In genomic region chr1:163205513-163205912, GRCh38 we compare ENCODE assay signal across 28 cellular contexts. TPM values are rescaled to one million over a fixed set of nuclear protein-coding genes. Genes with fewer than 3 reads are reported as not detected.
DNase-seq lines count a peak whose midpoint lies in the region; ATAC-seq and TF ChIP-seq lines count a peak whose summit lies in the region.
"Had no signal": no experiment of that assay in that cellular context is flagged by ENCODE, and none has a peak within 500 bp of the region (broad histone marks: within the 10 kb centered on the region; RNA-seq: fewer than 3 reads in every experiment).

No MANE protein-coding gene starts in this region.

- peak overlapping the region; percentile 20; the same call in 1 of the 2 replicates for H3K4me2 ChIP-seq in IMR-90 (ENCODE audit: low read depth, low read length)
- no peak overlapping the region for H3K4me2 ChIP-seq in mesenchymal stem cell (ENCODE audit: low read length, poor library complexity, severe bottlenecking)
- no peak overlapping the region for H3K4me2 ChIP-seq in mesendoderm (ENCODE audit: low read length)

- CTCF ChIA-PET in IMR-90 (lab: Yijun Ruan, JAX): no interaction called here

- ATAC-seq in IMR-90 (ENCODE audit: low read depth) (peak; percentile 21; the same call in 1 of the 2 replicates), HG03432 (IDR thresholded peaks at IDR 0.05; ENCODE audit: unreplicated experiment) (no peak)
- ATAC-seq: activated CD4-positive, alpha-beta T cell treated with anti-CD3 and anti-CD28 coated beads for 36 hours; esophagus mucosa; left cardiac atrium; naive thymus-derived CD8-positive, alpha-beta T cell; T-cell had no signal

- no peak overlapping the region for H2AK9ac ChIP-seq in IMR-90 (replicated peaks; ENCODE audit: low read depth, low read length, poor library complexity)

- no peak overlapping the region for H4K5ac ChIP-seq in IMR-90 (ENCODE audit: low read depth, low read length)
- no peak overlapping the region for H4K5ac ChIP-seq in mesendoderm (ENCODE audit: low read length)

- peaks cover 9% of the 10 kb centered on the region for H3K4me1 ChIP-seq in IMR-90 (ENCODE audit: control insufficient read depth, insufficient read depth, low read length)
- H3K4me1 ChIP-seq in mesenchymal stem cell (ENCODE audit: control insufficient read depth, insufficient read depth, low read depth, low read length): peaks cover 6% of the 10 kb centered on the region
- H3K4me1 ChIP-seq in mesendoderm (ENCODE audit: control insufficient read depth, low read depth, low read length): no peaks in the 10 kb centered on the region
- H3K4me1 ChIP-seq in Peyer's patch: no peaks in the 10 kb centered on the region

- H3K79me2 ChIP-seq in mesendoderm (ENCODE audit: control insufficient read depth, insufficient read depth, low read length): no peaks in the 10 kb centered on the region

- H2BK20ac ChIP-seq in IMR-90 (ENCODE audit: low read depth, low read length): peak overlapping the region; percentile 53; the same call in 1 of the 2 replicates

- no TSS peak for BruUV-seq in IMR-90 (replicated peaks; lab: Mats Ljungman, UMichigan)

- H3K9ac ChIP-seq in IMR-90 (ENCODE audit: low read depth, low read length) (no peak overlapping the region), mesenchymal stem cell (ENCODE audit: low read length) (no peak overlapping the region), mesendoderm (ENCODE audit: low read length) (no peak overlapping the region)

- H2BK120ac ChIP-seq in IMR-90 (ENCODE audit: low read depth, low read length) (peak overlapping the region; percentile 72; the same call in 1 of the 2 replicates), mesenchymal stem cell (ENCODE audit: low read depth, low read length) (no peak overlapping the region), mesendoderm (ENCODE audit: low read depth, low read length) (no peak overlapping the region)

- in situ Hi-C loops in IMR-90 (cut with MboI; ENCODE audit: low sequenced_read_pairs): no loop called here

- H4K91ac ChIP-seq in IMR-90 (ENCODE audit: insufficient read depth, low read depth, low read length) (no peak overlapping the region), mesenchymal stem cell (ENCODE audit: low read length) (no peak overlapping the region)

- H2AK5ac ChIP-seq in IMR-90 (ENCODE audit: low read depth, low read length) (no peak overlapping the region), mesenchymal stem cell (ENCODE audit: low read length, severe bottlenecking) (no peak overlapping the region), mesendoderm (ENCODE audit: low read length) (no peak overlapping the region)

- H3K79me1 ChIP-seq in IMR-90 (ENCODE audit: low read depth in 1 of 2, low read length in 2 of 2): no peaks in the 10 kb centered on the region
- no peaks in the 10 kb centered on the region for H3K79me1 ChIP-seq in mesenchymal stem cell (replicated peaks; ENCODE audit: low read length, poor library complexity, severe bottlenecking)
- no peaks in the 10 kb centered on the region for H3K79me1 ChIP-seq in mesendoderm (ENCODE audit: low read length)

- no peak for TF ChIP-seq RAD21 in IMR-90 (IDR thresholded peaks at IDR 0.05; ENCODE audit: low read length)

- no peak overlapping the region for H2BK12ac ChIP-seq in mesenchymal stem cell (ENCODE audit: low read length in 2 of 2)

- peak; percentile 16 for DNase-seq in AG20443 (ENCODE audit: low spot score)
- DNase-seq in IMR-90: peak; percentile 46
- peak; percentile 18 for DNase-seq in dermis blood vessel endothelial cell
- DNase-seq in mesenchymal stem cell: no peak
- no peak for DNase-seq in mesendoderm
- no peak for DNase-seq in HUDEP-2 (lab: John Stamatoyannopoulos, UW; ENCODE audit: unreplicated experiment in 76 of 76)
- DNase-seq in Peyer's patch: no peak
- DNase-seq: activated CD4-positive, alpha-beta T cell treated with anti-CD3 and anti-CD28 coated beads for 36 hours; activated naive CD4-positive, alpha-beta T cell treated with Interleukin-2 at 50 U/mL for 16 hours; activated T-cell treated with anti-CD3 and anti-CD28 coated beads, Interleukin-2, amount 50 U/mL, for 48 hours; amygdala; CD4-positive, alpha-beta T cell; DMS153; effector CD8-positive, alpha-beta T cell; GF-D8; glutamatergic neuron; left cardiac atrium; naive thymus-derived CD8-positive, alpha-beta T cell; NCI-H1105; NCI-H2081; NCI-H446; OCI-M1; SHP77; stimulated activated CD8-positive, alpha-beta memory T cell treated with anti-CD3 and anti-CD28 coated beads, Interleukin-4, amount 100 ng/mL, for 48 hours; T-cell had no signal

- H3K27ac ChIP-seq in IMR-90 (ENCODE audit: insufficient read depth, low read length) (no peak overlapping the region), mesenchymal stem cell (ENCODE audit: low read length, poor library complexity, severe bottlenecking) (no peak overlapping the region), mesendoderm (ENCODE audit: low read depth, low read length) (no peak overlapping the region), Peyer's patch (no peak overlapping the region)
- H3K27ac ChIP-seq: right atrium auricular region had no signal

- POLR2A ChIA-PET in IMR-90 (lab: Charles Lee; ENCODE audit: unreplicated experiment): no interaction called here

- no peaks in the 10 kb centered on the region for H3K9me3 ChIP-seq in IMR-90 (ENCODE audit: control insufficient read depth, insufficient read depth, low read length)
- no peaks in the 10 kb centered on the region for H3K9me3 ChIP-seq in mesenchymal stem cell (ENCODE audit: control insufficient read depth, low read length)
- no peaks in the 10 kb centered on the region for H3K9me3 ChIP-seq in Peyer's patch
- H3K9me3 ChIP-seq: right atrium auricular region had no signal

- peak overlapping the region; percentile 58; the same call in 1 of the 2 replicates for H3K23ac ChIP-seq in IMR-90 (ENCODE audit: low read depth, low read length)
- H3K23ac ChIP-seq in mesenchymal stem cell (ENCODE audit: low read length in 2 of 2): no peak overlapping the region
- H3K23ac ChIP-seq in mesendoderm (ENCODE audit: low read length): no peak overlapping the region

- H3K4ac ChIP-seq in IMR-90 (ENCODE audit: low read depth, low read length): no peak overlapping the region
- H3K4ac ChIP-seq in mesenchymal stem cell (ENCODE audit: low read depth in 1 of 2, low read length in 2 of 2): no peak overlapping the region
- H3K4ac ChIP-seq in mesendoderm (ENCODE audit: low read depth, low read length): no peak overlapping the region

- H2BK5ac ChIP-seq in IMR-90 (ENCODE audit: low read depth, low read length, poor library complexity, severe bottlenecking): peak overlapping the region; percentile 7
- H2BK5ac ChIP-seq in mesenchymal stem cell (ENCODE audit: low read depth, low read length, poor library complexity, severe bottlenecking): no peak overlapping the region
- H2BK5ac ChIP-seq in mesendoderm (ENCODE audit: low read length): no peak overlapping the region

- H2BK15ac ChIP-seq in IMR-90 (ENCODE audit: low read depth, low read length) (0 out of 3 replicates have a peak overlapping the region, but pooled peaks have one; percentile 72), mesenchymal stem cell (ENCODE audit: low read depth, poor library complexity, severe bottlenecking) (no peak overlapping the region), mesendoderm (replicated peaks; ENCODE audit: low read depth) (no peak overlapping the region)

- no peaks in the 10 kb centered on the region for H4K20me1 ChIP-seq in IMR-90 (ENCODE audit: insufficient read depth, low read length)

- no peak overlapping the region for H3K4me3 ChIP-seq in IMR-90 (ENCODE audit: insufficient read depth, low read depth, low read length)
- no peak overlapping the region for H3K4me3 ChIP-seq in mesenchymal stem cell (ENCODE audit: insufficient read depth in 1 of 2, low read depth in 1 of 2, low read length in 2 of 2)
- no peak overlapping the region for H3K4me3 ChIP-seq in mesendoderm (ENCODE audit: low read length)
- no peak overlapping the region for H3K4me3 ChIP-seq in Peyer's patch
- H3K4me3 ChIP-seq: right atrium auricular region had no signal

- TF ChIP-seq POLR2A in IMR-90 (IDR thresholded peaks at IDR 0.05; ENCODE audit: low read depth, low read length) (no peak), Peyer's patch (IDR thresholded peaks at IDR 0.05) (no peak)

- H2AFZ ChIP-seq in IMR-90 (replicated peaks; ENCODE audit: low read length, poor library complexity) (peak overlapping the region; percentile 75), mesenchymal stem cell (ENCODE audit: low read depth, low read length) (peak overlapping the region; percentile 27)

- H3K18ac ChIP-seq in IMR-90 (ENCODE audit: low read depth, low read length) (peak overlapping the region; percentile 61; the same call in 1 of the 2 replicates), mesenchymal stem cell (ENCODE audit: low read depth in 1 of 2, low read length in 2 of 2) (no peak overlapping the region), mesendoderm (ENCODE audit: low read length) (no peak overlapping the region)

- dilution Hi-C loops in IMR-90 (cut with HindIII; ENCODE audit: low sequenced_read_pairs, unreplicated experiment): no loop called here

- H3K14ac ChIP-seq in IMR-90 (replicated peaks; ENCODE audit: low read depth, low read length) (peak overlapping the region; percentile 61; the same call in 1 of the 2 replicates), mesenchymal stem cell (ENCODE audit: low read length in 2 of 2) (no peak overlapping the region)

- H3K56ac ChIP-seq in IMR-90 (ENCODE audit: extremely low read depth, insufficient read depth, low read length) (no peak overlapping the region), mesendoderm (ENCODE audit: low read length) (no peak overlapping the region)

- H3K9me1 ChIP-seq in IMR-90 (ENCODE audit: insufficient read depth, low read length): peaks cover 8% of the 10 kb centered on the region

- H3K27me3 ChIP-seq in IMR-90 (ENCODE audit: control insufficient read depth, insufficient read depth, low read length): no peaks in the 10 kb centered on the region
- no peaks in the 10 kb centered on the region for H3K27me3 ChIP-seq in mesenchymal stem cell (ENCODE audit: control insufficient read depth in 1 of 2, insufficient read depth in 1 of 2, low read length in 2 of 2)
- no peaks in the 10 kb centered on the region for H3K27me3 ChIP-seq in mesendoderm (ENCODE audit: insufficient read depth, low read length, poor library complexity)
- no peaks in the 10 kb centered on the region for H3K27me3 ChIP-seq in Peyer's patch
- H3K27me3 ChIP-seq: right atrium auricular region had no signal

- TF ChIP-seq CTCF in IMR-90 (conservative IDR thresholded peaks at IDR 0.05; ENCODE audit: low read depth, low read length): no peak
- no peak for TF ChIP-seq CTCF in Peyer's patch (IDR thresholded peaks at IDR 0.05)

- no peak overlapping the region for H4K8ac ChIP-seq in IMR-90 (ENCODE audit: low read depth in 2 of 2, low read length in 2 of 2)
- no peak overlapping the region for H4K8ac ChIP-seq in mesenchymal stem cell (ENCODE audit: low read length)
- no peak overlapping the region for H4K8ac ChIP-seq in mesendoderm (ENCODE audit: low read depth, low read length)

- intact Hi-C loops in IMR-90 (cut with micrococcal nuclease): no loop called here

- H3K36me3 ChIP-seq in IMR-90 (ENCODE audit: control insufficient read depth, insufficient read depth, low read length) (no peaks in the 10 kb centered on the region), mesenchymal stem cell (ENCODE audit: control insufficient read depth in 1 of 2, insufficient read depth in 2 of 2, low read depth in 1 of 2, low read length in 2 of 2) (no peaks in the 10 kb centered on the region), mesendoderm (ENCODE audit: control insufficient read depth, insufficient read depth, low read length) (no peaks in the 10 kb centered on the region), Peyer's patch (no peaks in the 10 kb centered on the region)
- H3K36me3 ChIP-seq: right atrium auricular region had no signal

RNA-seq across cellular contexts. Expression of gene RGS5, which starts 2.8 kb away (rescaled TPM):
- 14.2 and 40.0 TPM in 2 replicates for total RNA-seq in IMR-90 (2012; rRNA removed)
- 21.4 and 23.7 TPM in 2 replicates for polyA plus RNA-seq in IMR-90 (2012; rRNA removed)
- 8.3 and 11.3 TPM in 2 replicates for polyA plus RNA-seq in IMR-90 (2012; cell fraction: cytosol; rRNA removed)
- 1.8 and 9.9 TPM in 2 replicates for polyA plus RNA-seq in IMR-90 (2012; cell fraction: nucleus; rRNA removed; ENCODE audit: low replicate concordance)
- 1.6 and 5.3 TPM in 2 replicates for total RNA-seq in dermis blood vessel endothelial cell
- polyA plus RNA-seq in mesenchymal stem cell (2013, experiment 1 of 2): 54.5 TPM
- 51.6 TPM for polyA plus RNA-seq in mesenchymal stem cell (2013, experiment 2 of 2)
- polyA plus RNA-seq in mesendoderm (2013, experiment 1 of 2): 82.0 TPM
- polyA plus RNA-seq in mesendoderm (2013, experiment 2 of 2): 76.3 TPM
- total RNA-seq in Peyer's patch: 10 to 100 TPM; 13.1 to 56.9 (median 31.7) TPM

Comparison
In these comparisons a context has a peak if more than half of its experiments do, and no peak if none do; other contexts are left out.
1. DNase-seq: peak in AG20443 (single experiment), IMR-90 (single experiment) and dermis blood vessel endothelial cell (single experiment); none in mesenchymal stem cell (single experiment), mesendoderm (single experiment), HUDEP-2 (0 of 76) and Peyer's patch (0 of 3).